ENCODE assay signal across 20 cellular contexts in genomic region chr18:11516988-11517630, GRCh38.
DNase-seq lines count a peak whose midpoint lies in the region; ATAC-seq and TF ChIP-seq lines count a peak whose summit lies in the region.
"Had no signal": no experiment of that assay in that cellular context is flagged by ENCODE, and none has a peak within 500 bp of the region (broad histone marks: within the 10 kb centered on the region; RNA-seq: fewer than 3 reads in every experiment).

No MANE protein-coding gene starts in this region.

- 23% methylated on average over 6 of the region's 6 CpGs for WGBS in GM23248 (ENCODE audit: low coverage in 1 of 2, low lambda C conversion rate in 2 of 2, missing lambda C conversion rate in 2 of 2), 2 experiments

- TF ChIP-seq POLR2A in Peyer's patch (IDR thresholded peaks at IDR 0.05), result no peak

- H2AFZ ChIP-seq in GM23248, result no peak overlapping the region

- in situ Hi-C loops in GM23248 (cut with MboI), result no loop called here

- ATAC-seq in left lung, result peak; percentile 53
- ATAC-seq: CD8-positive, alpha-beta T cell; HepG2 had no signal

- no peaks in the 10 kb centered on the region for H3K36me3 ChIP-seq in GM23248 (ENCODE audit: low read depth)
- H3K36me3 ChIP-seq in left lung, result no peaks in the 10 kb centered on the region
- H3K36me3 ChIP-seq in Peyer's patch, result no peaks in the 10 kb centered on the region

- DNase-seq in AG20443 (ENCODE audit: low spot score) (peak; percentile 45), GM23248 (peak; percentile 35), fibroblast of mammary gland (ENCODE audit: low read depth) (peak; percentile 38), left lung (peak in 1 of 2 donors; percentile 50), NCI-H446 treated with DMSO at 0.1 percent for 48 hours (lab: John Stamatoyannopoulos, UW) (no peak), Peyer's patch (no peak), NCI-H1105 treated with DMSO at 0.1 percent for 48 hours (lab: John Stamatoyannopoulos, UW) (no peak)
- DNase-seq: C1 segment of cervical spinal cord; CD8-positive, alpha-beta T cell; HFFc6; KBM-7; MM.1S; NCI-H1048; NCI-H1436; NCI-H187 treated with DMSO at 0.1 percent for 48 hours; NCI-H2107; NCI-H2227 treated with DMSO at 0.1 percent for 48 hours; NCI-H526 had no signal

- H3K9ac ChIP-seq in GM23248, result no peak overlapping the region

- intact Hi-C loops in left lung (cut with DNase I), result no loop called here

- H3K79me2 ChIP-seq in GM23248 (ENCODE audit: insufficient read depth), result no peaks in the 10 kb centered on the region

- H3K4me3 ChIP-seq in GM23248 (no peak overlapping the region), fibroblast of mammary gland (ENCODE audit: control insufficient read depth, low read depth, low read length) (no peak overlapping the region), left lung (no peak overlapping the region), Peyer's patch (no peak overlapping the region)

- no peak for TF ChIP-seq CTCF in fibroblast of mammary gland (conservative IDR thresholded peaks at IDR 0.05; ENCODE audit: control insufficient read depth, insufficient read depth, low read depth, low read length)
- TF ChIP-seq CTCF in left lung (IDR thresholded peaks at IDR 0.05), result no peak
- TF ChIP-seq CTCF in Peyer's patch (IDR thresholded peaks at IDR 0.05), result no peak

- no peaks in the 10 kb centered on the region for H3F3A ChIP-seq in GM23248 (ENCODE audit: insufficient read depth)

- H3K27ac ChIP-seq in GM23248 (no peak overlapping the region), left lung (no peak overlapping the region), Peyer's patch (no peak overlapping the region)
- H3K27ac ChIP-seq: HL-60 had no signal

- no peaks in the 10 kb centered on the region for H3K9me2 ChIP-seq in GM23248 (ENCODE audit: insufficient read depth)

- no peaks in the 10 kb centered on the region for H4K20me1 ChIP-seq in GM23248 (ENCODE audit: insufficient read depth)

- no peaks in the 10 kb centered on the region for H3K27me3 ChIP-seq in GM23248 (replicated peaks; ENCODE audit: insufficient read depth)
- no peaks in the 10 kb centered on the region for H3K27me3 ChIP-seq in left lung
- no peaks in the 10 kb centered on the region for H3K27me3 ChIP-seq in Peyer's patch

- no peaks in the 10 kb centered on the region for H3K4me1 ChIP-seq in GM23248 (ENCODE audit: insufficient read depth)
- H3K4me1 ChIP-seq in left lung, result no peaks in the 10 kb centered on the region
- H3K4me1 ChIP-seq in Peyer's patch, result no peaks in the 10 kb centered on the region

- H3K9me3 ChIP-seq in GM23248 (ENCODE audit: low read depth), result no peaks in the 10 kb centered on the region
- H3K9me3 ChIP-seq in left lung, result no peaks in the 10 kb centered on the region
- no peaks in the 10 kb centered on the region for H3K9me3 ChIP-seq in Peyer's patch

- H3K4me2 ChIP-seq in GM23248 (ENCODE audit: unreplicated experiment), result no peak overlapping the region

Comparison
In these comparisons a context has a peak if more than half of its experiments do, and no peak if none do; other contexts are left out.
1. DNase-seq: peak in AG20443 (single experiment), GM23248 (single experiment) and fibroblast of mammary gland (single experiment); none in NCI-H446 treated with DMSO at 0.1 percent for 48 hours (single experiment), Peyer's patch (0 of 3) and NCI-H1105 treated with DMSO at 0.1 percent for 48 hours (single experiment).